ENCODE assay signal across 9 cellular contexts in the genomic region with DNA sequence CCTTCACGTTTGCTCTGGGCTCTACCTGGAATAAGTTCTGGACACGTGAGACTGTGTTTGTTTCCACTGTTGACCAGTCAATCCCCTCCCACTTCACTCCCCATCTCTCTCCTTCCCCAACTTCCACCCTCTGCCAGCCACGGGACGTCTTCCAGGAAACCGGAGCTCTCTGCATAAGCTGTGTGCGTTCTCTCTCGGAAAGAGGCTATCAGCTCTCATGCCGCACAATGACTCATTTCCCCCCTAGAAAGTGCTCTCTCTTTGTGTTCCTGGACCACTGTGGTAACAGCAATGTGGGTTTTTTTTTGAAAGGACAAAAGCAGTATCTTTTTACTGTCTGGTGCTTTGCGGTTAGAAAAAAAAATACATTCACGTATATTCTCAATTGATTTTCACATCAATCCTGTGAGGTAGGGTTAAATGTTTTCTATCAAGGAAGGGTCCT. TPM values are rescaled to one million over a fixed set of nuclear protein-coding genes. Genes with fewer than 3 reads are reported as not detected.
DNase-seq lines count a peak whose midpoint lies in the region; ATAC-seq and TF ChIP-seq lines count a peak whose summit lies in the region.
"Had no signal": no experiment of that assay in that cellular context is flagged by ENCODE, and none has a peak within 500 bp of the region (broad histone marks: within the 10 kb centered on the region; RNA-seq: fewer than 3 reads in every experiment).

No MANE protein-coding gene starts in this region.

- TF ChIP-seq CTCF in chondrocyte (IDR thresholded peaks at IDR 0.05): no peak

- no peaks in the 10 kb centered on the region for H3K36me3 Mint-ChIP-seq in activated T-cell treated with anti-CD3 and anti-CD28 coated beads, Interleukin-2, amount 50 U/mL, for 24 hours (ENCODE audit: low read depth)
- H3K36me3 Mint-ChIP-seq in chondrocyte (ENCODE audit: low read depth): no peaks in the 10 kb centered on the region

- H3K4me1 Mint-ChIP-seq in activated T-cell treated with anti-CD3 and anti-CD28 coated beads, Interleukin-2, amount 50 U/mL, for 24 hours (ENCODE audit: low read depth): peaks cover 46% of the 10 kb centered on the region
- H3K4me1 Mint-ChIP-seq in chondrocyte (ENCODE audit: low read depth): peaks cover 7% of the 10 kb centered on the region

- ATAC-seq in GM21390 (IDR thresholded peaks at IDR 0.05; ENCODE audit: unreplicated experiment): peak; percentile 86

- peaks cover 28% of the 10 kb centered on the region for H3K27me3 Mint-ChIP-seq in activated T-cell treated with anti-CD3 and anti-CD28 coated beads, Interleukin-2, amount 50 U/mL, for 24 hours
- peaks cover 31% of the 10 kb centered on the region for H3K27me3 Mint-ChIP-seq in chondrocyte (ENCODE audit: low read depth)

- no peaks in the 10 kb centered on the region for H3K9me3 Mint-ChIP-seq in activated T-cell treated with anti-CD3 and anti-CD28 coated beads, Interleukin-2, amount 50 U/mL, for 24 hours
- H3K9me3 Mint-ChIP-seq in chondrocyte (ENCODE audit: low read depth): no peaks in the 10 kb centered on the region

- H3K27ac Mint-ChIP-seq in activated T-cell treated with anti-CD3 and anti-CD28 coated beads, Interleukin-2, amount 50 U/mL, for 24 hours: peak overlapping the region; percentile 92
- no peak overlapping the region for H3K27ac Mint-ChIP-seq in chondrocyte (ENCODE audit: unreplicated experiment)

- H3K4me3 Mint-ChIP-seq in activated T-cell treated with anti-CD3 and anti-CD28 coated beads, Interleukin-2, amount 50 U/mL, for 24 hours: peak overlapping the region; percentile 37
- no peak overlapping the region for H3K4me3 Mint-ChIP-seq in chondrocyte (ENCODE audit: unreplicated experiment)

- DNase-seq in CMK (ENCODE audit: low read depth) (peak; percentile 52), Kasumi-1 (lab: John Stamatoyannopoulos, UW) (peak; percentile 92 to 95), left kidney (ENCODE audit: low read depth, low spot score) (peak; percentile 61), NCI-H345 treated with DMSO at 0.1 percent for 48 hours (lab: John Stamatoyannopoulos, UW; ENCODE audit: unreplicated experiment) (no peak), chondrocyte (ENCODE audit: low spot score) (no peak), NCI-H1694 (lab: John Stamatoyannopoulos, UW) (no peak)
- DNase-seq in activated T-cell treated with anti-CD3 and anti-CD28 coated beads, Interleukin-2, amount 50 U/mL, for 24 hours: peak; percentile 60
- DNase-seq: gastrocnemius medialis had no signal

RNA-seq across cellular contexts. Expression of a gene that starts 10.2 kb away (rescaled TPM):
- total RNA-seq in chondrocyte: not detected in 3 replicates

Comparison
In these comparisons a context has a peak if more than half of its experiments do, and no peak if none do; other contexts are left out.
1. DNase-seq: peak in CMK (single experiment), Kasumi-1 (2 of 2), activated T-cell treated with anti-CD3 and anti-CD28 coated beads, Interleukin-2, amount 50 U/mL, for 24 hours (single experiment) and left kidney (single experiment); none in NCI-H345 treated with DMSO at 0.1 percent for 48 hours (single experiment), chondrocyte (single experiment) and NCI-H1694 (single experiment).